In genomic region chr3:138941259-138941885, GRCh38 we compare ENCODE assay signal across 9 cellular contexts. TPM values are rescaled to one million over a fixed set of nuclear protein-coding genes. Genes with fewer than 3 reads are reported as not detected.
A peak's percentile ranks its signal among the peaks of the same experiment; 100 is the strongest.
DNase-seq lines count a peak whose midpoint lies in the region; ATAC-seq, FAIRE-seq and TF ChIP-seq lines count a peak whose summit lies in the region.
"Had no signal": no experiment of that assay in that cellular context is flagged by ENCODE, and none has a peak within 500 bp of the region (broad histone marks: within the 10 kb centered on the region; RNA-seq: fewer than 3 reads in every experiment).

No MANE protein-coding gene starts in this region.

- H3K9ac ChIP-seq in MM.1S (ENCODE audit: low read length), result no peak overlapping the region

- H3K79me2 ChIP-seq in MM.1S (ENCODE audit: low read length), result no peaks in the 10 kb centered on the region

- TF ChIP-seq POLR2A in ovary (IDR thresholded peaks at IDR 0.05) (no peak), gastroesophageal sphincter (IDR thresholded peaks at IDR 0.05) (no peak)

- H4K20me1 ChIP-seq in MM.1S (ENCODE audit: insufficient read depth, low read length), result no peaks in the 10 kb centered on the region

- H3K27ac Mint-ChIP-seq in activated naive CD4-positive, alpha-beta T cell treated with anti-CD3 and anti-CD28 coated beads, Interleukin-2, amount 50 U/mL, for 72 hours, result no peak overlapping the region
- H3K27ac Mint-ChIP-seq: activated naive CD4-positive, alpha-beta T cell treated with anti-CD3 and anti-CD28 coated beads, Interleukin-2, amount 50 U/mL, for 24 hours had no signal

- no peaks in the 10 kb centered on the region for H3K9me2 ChIP-seq in MM.1S (replicated peaks; ENCODE audit: insufficient read depth, low read length)

- H3K36me3 Mint-ChIP-seq in activated naive CD4-positive, alpha-beta T cell treated with anti-CD3 and anti-CD28 coated beads, Interleukin-2, amount 50 U/mL, for 72 hours, result peaks cover 6 to 18% of the 10 kb centered on the region in 2 donors

- TF ChIP-seq CTCF in MM.1S (IDR thresholded peaks at IDR 0.05; ENCODE audit: low read length) (peak; percentile 58), bronchial epithelial cell (IDR thresholded peaks at IDR 0.05; ENCODE audit: insufficient read depth, low read length, severe bottlenecking) (peak; percentile 63), ovary (IDR thresholded peaks at IDR 0.05) (peak; percentile 51 to 72 (median 56)), gastroesophageal sphincter (IDR thresholded peaks at IDR 0.05) (peak in 2 of 4 experiments; percentile 3 to 27)

- intact Hi-C loops in ovary (cut with DNase I), result loop anchor here in 3 of 4 donors (5.0 to 10.0 kb wide), 4 partner anchors 171 to 383 kb away; no protein-coding TSS in a partner anchor

- no peak overlapping the region for H3K27ac ChIP-seq in MM.1S (ENCODE audit: low read length)
- peak overlapping the region; percentile 27 to 100 for H3K27ac ChIP-seq in ovary
- no peak overlapping the region for H3K27ac ChIP-seq in gastroesophageal sphincter

- no peak for FAIRE-seq in bronchial epithelial cell (lab: Jason Lieb, UNC)

- WGBS in ovary, 3 donors, result 18 to 52% (median 23%) methylated on average over 7 of the region's 7 CpGs
- 90% methylated on average over 2 of the region's 7 CpGs; no CpG with 5 or more reads in 1 of the 2 donors for WGBS in gastroesophageal sphincter (ENCODE audit: low coverage in 1 of 2), 2 donors

- H2AFZ ChIP-seq in MM.1S (ENCODE audit: low read length), result no peak overlapping the region

- no peaks in the 10 kb centered on the region for H3K9me3 ChIP-seq in MM.1S (replicated peaks; ENCODE audit: insufficient read depth, low read length)
- no peaks in the 10 kb centered on the region for H3K9me3 ChIP-seq in ovary
- no peaks in the 10 kb centered on the region for H3K9me3 ChIP-seq in gastroesophageal sphincter

- H3K27me3 ChIP-seq in MM.1S (replicated peaks; ENCODE audit: insufficient read depth, low read length) (peaks cover 35% of the 10 kb centered on the region), bronchial epithelial cell (ENCODE audit: control insufficient read depth, insufficient read depth, low read length) (peaks cover 70% of the 10 kb centered on the region), ovary (no peaks in the 10 kb centered on the region), gastroesophageal sphincter (peaks cover 100% of the 10 kb centered on the region)

- DNase-seq in activated naive CD4-positive, alpha-beta T cell treated with anti-CD3 and anti-CD28 coated beads, Interleukin-2, amount 50 U/mL, for 72 hours (ENCODE audit: low spot score in 2 of 2), result peak; percentile 37 to 56
- no peak for DNase-seq in activated naive CD4-positive, alpha-beta T cell (lab: John Stamatoyannopoulos, UW)
- peak; percentile 36 for DNase-seq in MM.1S
- no peak for DNase-seq in bronchial epithelial cell (ENCODE audit: low read depth)
- DNase-seq in ovary, result peak; percentile 79 to 89 (median 84)

- no peaks in the 10 kb centered on the region for H3K36me3 ChIP-seq in MM.1S (replicated peaks; ENCODE audit: insufficient read depth, low read length)
- no peaks in the 10 kb centered on the region for H3K36me3 ChIP-seq in bronchial epithelial cell (ENCODE audit: control insufficient read depth, insufficient read depth, low read length)
- no peaks in the 10 kb centered on the region for H3K36me3 ChIP-seq in ovary
- H3K36me3 ChIP-seq in gastroesophageal sphincter, result no peaks in the 10 kb centered on the region

- no peaks in the 10 kb centered on the region for H3K9me3 Mint-ChIP-seq in activated naive CD4-positive, alpha-beta T cell treated with anti-CD3 and anti-CD28 coated beads, Interleukin-2, amount 50 U/mL, for 72 hours
- H3K9me3 Mint-ChIP-seq: activated naive CD4-positive, alpha-beta T cell treated with anti-CD3 and anti-CD28 coated beads, Interleukin-2, amount 50 U/mL, for 24 hours had no signal

- H3K4me1 ChIP-seq in MM.1S (ENCODE audit: low read length) (no peaks in the 10 kb centered on the region), ovary (ENCODE audit: insufficient read depth) (peaks cover 18% of the 10 kb centered on the region), gastroesophageal sphincter (peaks cover 0 to 70% (median 43%) of the 10 kb centered on the region in 3 donors)

- TF ChIP-seq EP300 in ovary (IDR thresholded peaks at IDR 0.05) (no peak), gastroesophageal sphincter (IDR thresholded peaks at IDR 0.05) (no peak)

- peak in 1 of 2 donors; percentile 35 for ATAC-seq in activated naive CD4-positive, alpha-beta T cell treated with anti-CD3 and anti-CD28 coated beads, Interleukin-2, amount 50 U/mL, for 72 hours
- no peak for ATAC-seq in GM19455 (IDR thresholded peaks at IDR 0.05; ENCODE audit: unreplicated experiment)
- ATAC-seq in gastroesophageal sphincter, result no peak
- ATAC-seq in HG02678 (IDR thresholded peaks at IDR 0.05; ENCODE audit: unreplicated experiment), result no peak

- H3K4me3 ChIP-seq in MM.1S (ENCODE audit: low read length) (no peak overlapping the region), bronchial epithelial cell (ENCODE audit: low read depth, low read length) (no peak overlapping the region), ovary (no peak overlapping the region), gastroesophageal sphincter (no peak overlapping the region)

- no peaks in the 10 kb centered on the region for H3F3A ChIP-seq in MM.1S (ENCODE audit: insufficient read depth, low read length)

- H3K4me2 ChIP-seq in MM.1S (ENCODE audit: low read depth, low read length), result no peak overlapping the region

RNA-seq across cellular contexts. Expression of gene FOXL2, which starts 5.6 kb away (rescaled TPM):
- total RNA-seq in activated naive CD4-positive, alpha-beta T cell treated with anti-CD3 and anti-CD28 coated beads, Interleukin-2, amount 50 U/mL, for 72 hours, result not detected
- 0.26 and 0.51 TPM in 2 replicates for total RNA-seq in bronchial epithelial cell
- 100 to 1,000 TPM in 4 of 7 donors, 10 to 100 TPM in 3; 35.4 to 184 (median 102) TPM for total RNA-seq in ovary
- 10 to 100 TPM; 22.7 to 61.2 TPM for polyA plus RNA-seq in ovary
- not detected for total RNA-seq in gastroesophageal sphincter

RNA-seq across cellular contexts. Expression of gene FOXL2NB, which starts 5.6 kb away (rescaled TPM):
- total RNA-seq in activated naive CD4-positive, alpha-beta T cell treated with anti-CD3 and anti-CD28 coated beads, Interleukin-2, amount 50 U/mL, for 72 hours, result not detected
- under 0.01 and 0.13 TPM in 2 replicates for total RNA-seq in bronchial epithelial cell
- 100 to 1,000 TPM in 2 of 7 donors, 10 to 100 TPM in 5; 35.8 to 137 (median 77.9) TPM for total RNA-seq in ovary
- polyA plus RNA-seq in ovary, result 10 to 100 TPM; 36.7 to 39.3 TPM
- under 1 TPM in 1 of 4 donors, not detected in 3; 0.15 TPM for total RNA-seq in gastroesophageal sphincter

Comparison
In these comparisons a context has a peak if more than half of its experiments do, and no peak if none do; other contexts are left out.
1. DNase-seq: peak in activated naive CD4-positive, alpha-beta T cell treated with anti-CD3 and anti-CD28 coated beads, Interleukin-2, amount 50 U/mL, for 72 hours (2 of 2), MM.1S (single experiment) and ovary (5 of 5); none in activated naive CD4-positive, alpha-beta T cell (0 of 4) and bronchial epithelial cell (single experiment).
2. H3K27ac ChIP-seq: peak in ovary (2 of 2); none in MM.1S (single experiment) and gastroesophageal sphincter (0 of 4).
3. RNA of gene FOXL2, which starts 5.6 kb away (total RNA-seq): 35.4 to 184 TPM in ovary; 0.26 to 0.51 TPM in bronchial epithelial cell, not detected in activated naive CD4-positive, alpha-beta T cell treated with anti-CD3 and anti-CD28 coated beads, Interleukin-2, amount 50 U/mL, for 72 hours and not detected in gastroesophageal sphincter; every median in the first group is over 10 times any median in the second.
4. RNA of gene FOXL2NB, which starts 5.6 kb away (total RNA-seq): 35.8 to 137 TPM in ovary; not detected in activated naive CD4-positive, alpha-beta T cell treated with anti-CD3 and anti-CD28 coated beads, Interleukin-2, amount 50 U/mL, for 72 hours, under 0.01 to 0.13 TPM in bronchial epithelial cell and 0.15 TPM in gastroesophageal sphincter; every median in the first group is over 10 times any median in the second.